2 cellular contexts compared by ENCODE assay signal in the genomic region with DNA sequence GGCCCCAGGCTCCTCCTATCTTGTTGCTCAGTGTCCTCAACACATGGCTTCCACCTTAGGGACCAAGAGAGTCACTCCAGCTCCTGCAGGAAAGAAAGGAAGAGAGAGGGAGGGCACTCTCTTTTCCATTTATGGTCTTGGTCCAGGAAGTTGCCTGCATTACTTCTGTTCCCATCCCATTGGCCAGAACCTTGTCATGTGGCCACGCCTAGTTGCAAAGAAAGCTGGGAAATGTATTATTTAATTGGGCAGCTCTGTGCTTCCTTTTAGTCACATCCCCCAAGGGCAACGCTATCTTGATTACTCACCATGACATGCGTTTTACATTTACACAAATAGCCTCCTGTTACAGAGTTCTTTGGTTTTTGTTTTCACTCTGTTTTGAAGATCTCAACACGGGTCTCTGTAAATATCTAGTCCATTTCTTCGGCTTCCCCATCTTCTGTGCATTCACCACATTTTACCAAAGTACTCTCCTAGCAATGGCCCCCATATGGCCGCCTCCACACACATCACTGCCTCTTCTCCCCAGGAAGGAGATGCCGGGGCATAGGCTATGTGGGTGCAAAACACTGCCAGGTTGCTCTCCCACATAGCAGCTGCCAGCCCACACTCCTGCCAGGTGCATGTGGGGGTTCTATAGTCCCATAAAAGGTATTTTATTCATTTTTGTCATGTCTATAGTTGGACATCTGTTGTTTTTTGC.
TF ChIP-seq lines count a peak whose summit lies in the region.

No MANE protein-coding gene starts in this region.

TF ChIP-seq in HCT116, 20 proteins besides CTCF, POLR2A, EP300 and RAD21 (continued from another document):
- TF ChIP-seq FOSL1 (IDR thresholded peaks at IDR 0.05; ENCODE audit: low read depth), result 0 out of 2 replicates have a peak, but pooled peaks have one; percentile 27
- peak; percentile 29; the same call in 1 of the 2 replicates for TF ChIP-seq SP1 (IDR thresholded peaks at IDR 0.05; ENCODE audit: low read depth)
- no peak for TF ChIP-seq TCF7L2 (IDR thresholded peaks at IDR 0.05; ENCODE audit: borderline replicate concordance, extremely low read depth, insufficient read depth, insufficient read length)
- TF ChIP-seq SRF (IDR thresholded peaks at IDR 0.05; ENCODE audit: low read depth), result peak; percentile 94

TF ChIP-seq in SK-N-SH, 30 proteins besides CTCF, POLR2A, EP300 and RAD21 (continued from another document):
- TF ChIP-seq ELF1 (IDR thresholded peaks at IDR 0.05), result peak; percentile 78
- TF ChIP-seq FOXM1 (IDR thresholded peaks at IDR 0.05; ENCODE audit: low read depth), result no peak
- TF ChIP-seq RFX5 (IDR thresholded peaks at IDR 0.05; ENCODE audit: low read length), result no peak
- peak; percentile 30; the same call in 1 of the 2 replicates for TF ChIP-seq TCF12 (IDR thresholded peaks at IDR 0.05)
- no peak for TF ChIP-seq MEF2A (IDR thresholded peaks at IDR 0.05; ENCODE audit: borderline replicate concordance, low read depth)
- TF ChIP-seq NFIC (IDR thresholded peaks at IDR 0.05; ENCODE audit: borderline replicate concordance), result no peak
- TF ChIP-seq, protein P1, sequence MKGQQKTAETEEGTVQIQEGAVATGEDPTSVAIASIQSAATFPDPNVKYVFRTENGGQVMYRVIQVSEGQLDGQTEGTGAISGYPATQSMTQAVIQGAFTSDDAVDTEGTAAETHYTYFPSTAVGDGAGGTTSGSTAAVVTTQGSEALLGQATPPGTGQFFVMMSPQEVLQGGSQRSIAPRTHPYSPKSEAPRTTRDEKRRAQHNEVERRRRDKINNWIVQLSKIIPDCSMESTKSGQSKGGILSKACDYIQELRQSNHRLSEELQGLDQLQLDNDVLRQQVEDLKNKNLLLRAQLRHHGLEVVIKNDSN (IDR thresholded peaks at IDR 0.05; ENCODE audit: borderline replicate concordance, low read depth), result peak; percentile 86
- TF ChIP-seq, protein P2, sequence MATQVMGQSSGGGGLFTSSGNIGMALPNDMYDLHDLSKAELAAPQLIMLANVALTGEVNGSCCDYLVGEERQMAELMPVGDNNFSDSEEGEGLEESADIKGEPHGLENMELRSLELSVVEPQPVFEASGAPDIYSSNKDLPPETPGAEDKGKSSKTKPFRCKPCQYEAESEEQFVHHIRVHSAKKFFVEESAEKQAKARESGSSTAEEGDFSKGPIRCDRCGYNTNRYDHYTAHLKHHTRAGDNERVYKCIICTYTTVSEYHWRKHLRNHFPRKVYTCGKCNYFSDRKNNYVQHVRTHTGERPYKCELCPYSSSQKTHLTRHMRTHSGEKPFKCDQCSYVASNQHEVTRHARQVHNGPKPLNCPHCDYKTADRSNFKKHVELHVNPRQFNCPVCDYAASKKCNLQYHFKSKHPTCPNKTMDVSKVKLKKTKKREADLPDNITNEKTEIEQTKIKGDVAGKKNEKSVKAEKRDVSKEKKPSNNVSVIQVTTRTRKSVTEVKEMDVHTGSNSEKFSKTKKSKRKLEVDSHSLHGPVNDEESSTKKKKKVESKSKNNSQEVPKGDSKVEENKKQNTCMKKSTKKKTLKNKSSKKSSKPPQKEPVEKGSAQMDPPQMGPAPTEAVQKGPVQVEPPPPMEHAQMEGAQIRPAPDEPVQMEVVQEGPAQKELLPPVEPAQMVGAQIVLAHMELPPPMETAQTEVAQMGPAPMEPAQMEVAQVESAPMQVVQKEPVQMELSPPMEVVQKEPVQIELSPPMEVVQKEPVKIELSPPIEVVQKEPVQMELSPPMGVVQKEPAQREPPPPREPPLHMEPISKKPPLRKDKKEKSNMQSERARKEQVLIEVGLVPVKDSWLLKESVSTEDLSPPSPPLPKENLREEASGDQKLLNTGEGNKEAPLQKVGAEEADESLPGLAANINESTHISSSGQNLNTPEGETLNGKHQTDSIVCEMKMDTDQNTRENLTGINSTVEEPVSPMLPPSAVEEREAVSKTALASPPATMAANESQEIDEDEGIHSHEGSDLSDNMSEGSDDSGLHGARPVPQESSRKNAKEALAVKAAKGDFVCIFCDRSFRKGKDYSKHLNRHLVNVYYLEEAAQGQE (IDR thresholded peaks at IDR 0.05; ENCODE audit: low read depth, low read length), result no peak
- no peak for TF ChIP-seq JUND (IDR thresholded peaks at IDR 0.05)
- TF ChIP-seq, protein P3, sequence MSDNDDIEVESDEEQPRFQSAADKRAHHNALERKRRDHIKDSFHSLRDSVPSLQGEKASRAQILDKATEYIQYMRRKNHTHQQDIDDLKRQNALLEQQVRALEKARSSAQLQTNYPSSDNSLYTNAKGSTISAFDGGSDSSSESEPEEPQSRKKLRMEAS (IDR thresholded peaks at IDR 0.05; ENCODE audit: low read depth), result peak; percentile 66
- TF ChIP-seq RXRA (IDR thresholded peaks at IDR 0.05; ENCODE audit: borderline replicate concordance, low read depth), result no peak
- no peak for TF ChIP-seq FOXJ3 (CRISPR knock-in tag; IDR thresholded peaks at IDR 0.05)
- TF ChIP-seq, protein P4, sequence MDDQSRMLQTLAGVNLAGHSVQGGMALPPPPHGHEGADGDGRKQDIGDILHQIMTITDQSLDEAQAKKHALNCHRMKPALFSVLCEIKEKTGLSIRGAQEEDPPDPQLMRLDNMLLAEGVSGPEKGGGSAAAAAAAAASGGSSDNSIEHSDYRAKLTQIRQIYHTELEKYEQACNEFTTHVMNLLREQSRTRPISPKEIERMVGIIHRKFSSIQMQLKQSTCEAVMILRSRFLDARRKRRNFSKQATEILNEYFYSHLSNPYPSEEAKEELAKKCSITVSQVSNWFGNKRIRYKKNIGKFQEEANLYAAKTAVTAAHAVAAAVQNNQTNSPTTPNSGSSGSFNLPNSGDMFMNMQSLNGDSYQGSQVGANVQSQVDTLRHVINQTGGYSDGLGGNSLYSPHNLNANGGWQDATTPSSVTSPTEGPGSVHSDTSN (IDR thresholded peaks at IDR 0.05), result no peak
- TF ChIP-seq SIN3A (IDR thresholded peaks at IDR 0.05; ENCODE audit: borderline replicate concordance, low read depth, low read length), result no peak
- no peak for TF ChIP-seq MXI1 (IDR thresholded peaks at IDR 0.05; ENCODE audit: low read depth, low read length)
- TF ChIP-seq GATA2 (CRISPR knock-in tag; IDR thresholded peaks at IDR 0.05), result no peak
- TF ChIP-seq GABPA (IDR thresholded peaks at IDR 0.05; ENCODE audit: low read depth), result 0 out of 2 replicates have a peak, but pooled peaks have one; percentile 34
- no peak for TF ChIP-seq NRF1 (IDR thresholded peaks at IDR 0.05; ENCODE audit: low read depth, low read length)
- no peak for TF ChIP-seq EZH2phosphoT487 (IDR thresholded peaks at IDR 0.05; ENCODE audit: borderline replicate concordance, low read depth)
- TF ChIP-seq TAF1 (IDR thresholded peaks at IDR 0.05; ENCODE audit: borderline replicate concordance, low read depth, low read length), result no peak
- TF ChIP-seq FOSL2 (IDR thresholded peaks at IDR 0.05; ENCODE audit: borderline replicate concordance, low read depth), result peak; percentile 20; the same call in 1 of the 2 replicates
